8 cellular contexts compared by ENCODE assay signal in genomic region chr7:43869018-43869897, GRCh38. TPM values are rescaled to one million over a fixed set of nuclear protein-coding genes. Genes with fewer than 3 reads are reported as not detected.
DNase-seq lines count a peak whose midpoint lies in the region; ATAC-seq and TF ChIP-seq lines count a peak whose summit lies in the region.

Gene MRPS24 (minus strand): TSS chr7:43869517. CDS start chr7:43869495, 22 bp downstream.

- H3K36me3 Mint-ChIP-seq in nephron (ENCODE audit: low read depth) = peaks cover 19% of the 10 kb centered on the region

- peaks cover 3% of the 10 kb centered on the region for H3K27me3 Mint-ChIP-seq in nephron (ENCODE audit: low read depth)

- H3K9ac ChIP-seq in MM.1S (ENCODE audit: low read length) = peak within 1 kb of the TSS; percentile 72

- H3K27me3 ChIP-seq in HAP-1 (ENCODE audit: low read depth) (no peaks in the 10 kb centered on the region), MM.1S (replicated peaks; ENCODE audit: insufficient read depth, low read length) (no peaks in the 10 kb centered on the region)

- peaks cover 25% of the 10 kb centered on the region for H3F3A ChIP-seq in MM.1S (ENCODE audit: insufficient read depth, low read length)

- H4K20me1 ChIP-seq in MM.1S (ENCODE audit: insufficient read depth, low read length) = no peaks in the 10 kb centered on the region

- TF ChIP-seq CTCF in MM.1S (IDR thresholded peaks at IDR 0.05; ENCODE audit: low read length) (no peak), fibroblast of the aortic adventitia (IDR thresholded peaks at IDR 0.05; ENCODE audit: insufficient read depth, low read length) (no peak), nephron (IDR thresholded peaks at IDR 0.05; ENCODE audit: unreplicated experiment in 3 of 3) (no peak)

- H3K36me3 ChIP-seq in HAP-1 (replicated peaks) (peaks cover 15% of the 10 kb centered on the region), MM.1S (replicated peaks; ENCODE audit: insufficient read depth, low read length) (peaks cover 11% of the 10 kb centered on the region)

- DNase-seq in G401 (ENCODE audit: low spot score) = peak; percentile 96
- DNase-seq in HAP-1 (ENCODE audit: low spot score in 2 of 2) = peak; percentile 94 to 97
- DNase-seq in MM.1S = peak; percentile 95
- peak; percentile 91 for DNase-seq in SHP77 treated with DMSO at 0.1 percent for 48 hours (lab: John Stamatoyannopoulos, UW)
- peak; percentile 97 for DNase-seq in activated effector memory CD4-positive, alpha-beta T cell treated with anti-CD3 and anti-CD28 coated beads, Interleukin-2, amount 50 U/mL, for 16 hours
- DNase-seq in fibroblast of the aortic adventitia (ENCODE audit: low read depth) = peak; percentile 93
- peak; percentile 95 for DNase-seq in stimulated activated naive CD8-positive, alpha-beta T cell treated with anti-CD3 and anti-CD28 coated beads, Interleukin-15, Interleukin-2, amounts not matched to agents 100 U/mL and 50 U/mL, for 24 hours

- peak within 1 kb of the TSS; percentile 82 for H3K4me2 ChIP-seq in MM.1S (ENCODE audit: low read depth, low read length)

- H3K9me3 ChIP-seq in HAP-1 (peaks cover 5% of the 10 kb centered on the region; the same call in 1 of the 2 replicates), MM.1S (replicated peaks; ENCODE audit: insufficient read depth, low read length) (no peaks in the 10 kb centered on the region)

- H3K4me3 ChIP-seq in HAP-1 = peak within 1 kb of the TSS; percentile 81
- H3K4me3 ChIP-seq in MM.1S (ENCODE audit: low read length) = peak within 1 kb of the TSS; percentile 73
- peak within 1 kb of the TSS; percentile 90 for H3K4me3 ChIP-seq in fibroblast of the aortic adventitia (ENCODE audit: low read depth, low read length)

- H2AFZ ChIP-seq in MM.1S (ENCODE audit: low read length) = peak within 1 kb of the TSS; percentile 89

- H3K27ac ChIP-seq in MM.1S (ENCODE audit: low read length) = peak within 1 kb of the TSS; percentile 83

- no peaks in the 10 kb centered on the region for H3K9me3 Mint-ChIP-seq in nephron

- peak within 1 kb of the TSS; percentile 86 to 88 (median 86) for H3K4me3 Mint-ChIP-seq in nephron

- ATAC-seq in stimulated activated naive CD8-positive, alpha-beta T cell treated with anti-CD3 and anti-CD28 coated beads, Interleukin-15, Interleukin-2, amounts not matched to agents 100 U/mL and 50 U/mL, for 24 hours = peak; percentile 98

- peaks cover 26% of the 10 kb centered on the region for H3K4me1 Mint-ChIP-seq in nephron

- in situ Hi-C loops in G401 (cut with HindIII; ENCODE audit: low sequenced_read_pairs) (no loop called here), HAP-1 (cut with MboI; ENCODE audit: low sequenced_read_pairs) (no loop called here)

- no peaks in the 10 kb centered on the region for H3K9me2 ChIP-seq in MM.1S (replicated peaks; ENCODE audit: insufficient read depth, low read length)

- H3K27ac Mint-ChIP-seq in nephron = peak within 1 kb of the TSS; percentile 71 to 93 (median 77)

- peaks cover 23% of the 10 kb centered on the region for H3K79me2 ChIP-seq in MM.1S (ENCODE audit: low read length)

- peaks cover 7% of the 10 kb centered on the region for H3K4me1 ChIP-seq in HAP-1
- H3K4me1 ChIP-seq in MM.1S (ENCODE audit: low read length) = peaks cover 7% of the 10 kb centered on the region; the same call in 1 of the 2 replicates

RNA-seq across cellular contexts. Expression of gene MRPS24, which starts in this region (rescaled TPM):
- total RNA-seq in G401 (2014; rRNA removed; shearing (Covaris generic)) = 143 and 192 TPM in 2 replicates
- 82.1 and 137 TPM in 2 replicates for total RNA-seq in fibroblast of the aortic adventitia (ENCODE audit: low replicate concordance)

Comparison
In these comparisons a context has a peak if more than half of its experiments do, and no peak if none do; other contexts are left out.
1. Peak in every context shown above with its lines: DNase-seq, ATAC-seq, H3K4me3 ChIP-seq and H3K27ac ChIP-seq.